Comparison of ENCODE assay signal across 34 cellular contexts in genomic region chr14:31622060-31622459, GRCh38.
"Had no signal": no experiment of that assay in that cellular context is flagged by ENCODE, and none has a peak within 500 bp of the region (broad histone marks: within the 10 kb centered on the region; RNA-seq: fewer than 3 reads in every experiment).

No MANE protein-coding gene starts in this region.

- H3K36me3 ChIP-seq: MG63 had no signal

- H3K9me3 ChIP-seq: MG63 had no signal

- H3K27ac ChIP-seq: KMS-11 had no signal

- H3K4me3 ChIP-seq: MG63 had no signal

- H3K4me2 ChIP-seq: KMS-11 had no signal

- DNase-seq: Karpas-422, Kasumi-1, MG63, MM.1S, MV-4-11, NCI-H1048, NCI-H1092, NCI-H1092 treated with DMSO at 0.1 percent for 48 hours, NCI-H1105, NCI-H1105 treated with DMSO at 0.1 percent for 48 hours, NCI-H1417, NCI-H1417 treated with DMSO at 0.1 percent for 48 hours, NCI-H1436, NCI-H1436 treated with DMSO at 0.1 percent for 48 hours, NCI-H146, NCI-H1694, NCI-H1694 treated with DMSO at 0.1 percent for 48 hours, NCI-H187, NCI-H187 treated with DMSO at 0.1 percent for 48 hours, NCI-H1930, NCI-H2029, NCI-H2029 treated with DMSO at 0.1 percent for 48 hours, NCI-H2081, NCI-H2081 treated with DMSO at 0.1 percent for 48 hours, NCI-H2107, NCI-H2171, NCI-H2171 treated with DMSO at 0.1 percent for 48 hours, NCI-H2227 treated with DMSO at 0.1 percent for 48 hours, NCI-H226, NCI-H345, NCI-H446, NCI-H446 treated with DMSO at 0.1 percent for 48 hours, NCI-H510A had no signal

- H3K27me3 ChIP-seq: MG63 had no signal

- H3K9ac ChIP-seq: KMS-11 had no signal
